In the genomic region with DNA sequence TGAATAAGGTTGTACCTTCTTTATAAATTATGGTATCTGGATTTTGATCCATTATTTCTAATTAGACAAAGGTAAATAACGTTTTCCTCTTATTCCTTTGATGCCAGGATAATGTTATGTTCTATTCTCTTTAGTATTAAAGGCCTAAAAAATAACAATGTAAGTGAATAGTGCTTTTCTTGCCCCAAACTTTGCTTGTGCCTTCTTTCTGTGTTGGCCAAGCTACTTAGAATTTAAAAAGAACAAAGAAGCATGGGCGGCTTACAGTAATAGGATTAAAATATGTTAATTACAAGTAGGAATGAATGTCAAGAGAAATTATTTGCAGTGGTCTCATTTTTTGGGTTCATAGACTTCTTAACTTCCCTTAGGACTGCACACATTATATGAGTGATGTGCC, we compare ENCODE assay signal across 8 cellular contexts.
"Had no signal": no experiment of that assay in that cellular context is flagged by ENCODE, and none has a peak within 500 bp of the region (broad histone marks: within the 10 kb centered on the region; RNA-seq: fewer than 3 reads in every experiment).

No MANE protein-coding gene starts in this region.

- H3K27ac Mint-ChIP-seq: IgD-negative memory B cell had no signal

- H3K4me1 Mint-ChIP-seq: IgD-negative memory B cell had no signal

- H3K4me3 ChIP-seq: K562 had no signal

- H3K4me3 Mint-ChIP-seq: IgD-negative memory B cell had no signal

- H3K27me3 Mint-ChIP-seq: IgD-negative memory B cell had no signal

- FAIRE-seq: HepG2, HTR-8/SVneo, K562 had no signal

- H3K9me3 Mint-ChIP-seq: IgD-negative memory B cell had no signal

- DNase-seq: IMR-90, KBM-7, KG1 had no signal

- H3K36me3 Mint-ChIP-seq: IgD-negative memory B cell had no signal

- H3K27ac ChIP-seq: HL-60 had no signal
